18 cellular contexts compared by ENCODE assay signal in genomic region chr2:207112397-207112796, GRCh38. TPM values are rescaled to one million over a fixed set of nuclear protein-coding genes. Genes with fewer than 3 reads are reported as not detected.
DNase-seq lines count a peak whose midpoint lies in the region; ATAC-seq, FAIRE-seq and TF ChIP-seq lines count a peak whose summit lies in the region.
"Had no signal": no experiment of that assay in that cellular context is flagged by ENCODE, and none has a peak within 500 bp of the region (broad histone marks: within the 10 kb centered on the region; RNA-seq: fewer than 3 reads in every experiment).

No MANE protein-coding gene starts in this region.

- H3K36me3 ChIP-seq in BLaER1 treated with 17β-estradiol and CSF1 and Interleukin-3, amounts not matched to agents 10 nM and 100 nM, result no peaks in the 10 kb centered on the region
- no peaks in the 10 kb centered on the region for H3K36me3 ChIP-seq in CD8-positive, alpha-beta memory T cell (ENCODE audit: insufficient read depth, low read length)
- peaks cover 0 to 4% of the 10 kb centered on the region in 2 donors for H3K36me3 ChIP-seq in kidney (ENCODE audit: control insufficient read depth in 1 of 2, insufficient read depth in 2 of 2, low read length in 2 of 2)

- peak; percentile 83 for ATAC-seq in stimulated activated naive B cell treated with anti-CD40 and anti-IgM and Interleukin-4, amounts not matched to agents 10 μg/mL and 1 μg/mL and 100 μg/mL, for 72 hours (replicated peaks)
- ATAC-seq: K562 had no signal

- H3K4me3 ChIP-seq in BLaER1 treated with 17β-estradiol and CSF1 and Interleukin-3, amounts not matched to agents 10 nM and 100 nM, result no peak overlapping the region
- H3K4me3 ChIP-seq in NB4 (ENCODE audit: low read depth, low read length), result no peak overlapping the region
- H3K4me3 ChIP-seq in dorsolateral prefrontal cortex, result no peak overlapping the region
- no peak overlapping the region for H3K4me3 ChIP-seq in CD8-positive, alpha-beta memory T cell (ENCODE audit: low read length)
- no peak overlapping the region for H3K4me3 ChIP-seq in kidney (ENCODE audit: low read length in 2 of 2)
- H3K4me3 ChIP-seq: K562 had no signal

- H3K4me1 Mint-ChIP-seq in stimulated activated naive B cell treated with anti-CD40 and anti-IgM and Interleukin-4, amounts not matched to agents 10 μg/mL and 1 μg/mL and 100 μg/mL, for 72 hours, result peaks cover 35 to 70% of the 10 kb centered on the region in 2 donors
- H3K4me1 Mint-ChIP-seq in CD8-positive, alpha-beta memory T cell, result peaks cover 0 to 1% (median 0%) of the 10 kb centered on the region in 3 donors

- H3K4me2 ChIP-seq in BLaER1 treated with 17β-estradiol and CSF1 and Interleukin-3, amounts not matched to agents 10 nM and 100 nM, result peak overlapping the region in 7 of 11 experiments; percentile 35 to 58 (median 47); a peak in 12 of 22 replicates

- no peaks in the 10 kb centered on the region for H3K27me3 ChIP-seq in BLaER1 treated with 17β-estradiol and CSF1 and Interleukin-3, amounts not matched to agents 10 nM and 100 nM
- no peaks in the 10 kb centered on the region for H3K27me3 ChIP-seq in dorsolateral prefrontal cortex
- no peaks in the 10 kb centered on the region for H3K27me3 ChIP-seq in CD8-positive, alpha-beta memory T cell (ENCODE audit: insufficient read depth, low read length, poor library complexity, severe bottlenecking)

- no peak overlapping the region for H3K4me3 Mint-ChIP-seq in stimulated activated naive B cell treated with anti-CD40 and anti-IgM and Interleukin-4, amounts not matched to agents 10 μg/mL and 1 μg/mL and 100 μg/mL, for 72 hours
- no peak overlapping the region for H3K4me3 Mint-ChIP-seq in CD8-positive, alpha-beta memory T cell

- H3K27me3 Mint-ChIP-seq in stimulated activated naive B cell treated with anti-CD40 and anti-IgM and Interleukin-4, amounts not matched to agents 10 μg/mL and 1 μg/mL and 100 μg/mL, for 72 hours, result no peaks in the 10 kb centered on the region
- peaks cover 0 to 1% of the 10 kb centered on the region in 2 donors for H3K27me3 Mint-ChIP-seq in CD8-positive, alpha-beta memory T cell

- H3K9me3 ChIP-seq in BLaER1 treated with 17β-estradiol and CSF1 and Interleukin-3, amounts not matched to agents 10 nM and 100 nM (replicated peaks in 1 of 11), result no peaks in the 10 kb centered on the region
- H3K9me3 ChIP-seq in CD8-positive, alpha-beta memory T cell (ENCODE audit: low read length), result no peaks in the 10 kb centered on the region
- no peaks in the 10 kb centered on the region for H3K9me3 ChIP-seq in kidney (ENCODE audit: control insufficient read depth in 1 of 2, low read length in 2 of 2)

- H3K9ac ChIP-seq in BLaER1 treated with 17β-estradiol and CSF1 and Interleukin-3, amounts not matched to agents 10 nM and 100 nM, result no peak overlapping the region
- no peak overlapping the region for H3K9ac ChIP-seq in kidney (ENCODE audit: low read length in 2 of 2)

- TF ChIP-seq POLR2A in NB4 (IDR thresholded peaks at IDR 0.05; ENCODE audit: extremely low read depth, insufficient read length), result no peak

- TF ChIP-seq CTCF in NB4 (IDR thresholded peaks at IDR 0.05; ENCODE audit: low read depth, low read length) (no peak), dorsolateral prefrontal cortex (IDR thresholded peaks at IDR 0.05 in 54 of 56, conservative IDR thresholded peaks at IDR 0.05 in 2 of 56; ENCODE audit: low read depth in 1 of 56, partially characterized antibody in 56 of 56) (no peak), kidney (IDR thresholded peaks at IDR 0.05; ENCODE audit: borderline replicate concordance, extremely low read depth, insufficient read depth) (no peak)

- H3K27ac Mint-ChIP-seq in stimulated activated naive B cell treated with anti-CD40 and anti-IgM and Interleukin-4, amounts not matched to agents 10 μg/mL and 1 μg/mL and 100 μg/mL, for 72 hours, result no peak overlapping the region
- no peak overlapping the region for H3K27ac Mint-ChIP-seq in CD8-positive, alpha-beta memory T cell

- no peak overlapping the region for H3K27ac ChIP-seq in BLaER1 treated with 17β-estradiol and CSF1 and Interleukin-3, amounts not matched to agents 10 nM and 100 nM
- H3K27ac ChIP-seq in dorsolateral prefrontal cortex, result peak overlapping the region; percentile 14 to 96 (median 88)
- no peak overlapping the region for H3K27ac ChIP-seq in CD8-positive, alpha-beta memory T cell (ENCODE audit: low read depth, low read length)
- no peak overlapping the region for H3K27ac ChIP-seq in kidney (ENCODE audit: low read depth in 2 of 2, low read length in 2 of 2)

- intact Hi-C loops in dorsolateral prefrontal cortex (cut with DNase I), result loop anchor here in 1 of 2 donors (2.0 to 5.0 kb wide), 2 partner anchors 35 to 52 kb away; partner anchors contain the start of gene KLF7
- intact Hi-C loops in kidney (cut with DNase I), result no loop called here

- no peaks in the 10 kb centered on the region for H3K9me3 Mint-ChIP-seq in stimulated activated naive B cell treated with anti-CD40 and anti-IgM and Interleukin-4, amounts not matched to agents 10 μg/mL and 1 μg/mL and 100 μg/mL, for 72 hours
- H3K9me3 Mint-ChIP-seq in CD8-positive, alpha-beta memory T cell, result no peaks in the 10 kb centered on the region

- FAIRE-seq in kidney (lab: Jason Lieb, UNC), result no peak
- FAIRE-seq: G401.6, K562 had no signal

- CTCF ChIA-PET in CD8-positive, alpha-beta memory T cell (lab: Charles Lee), result no interaction called here

- peaks cover 0 to 27% (median 21%) of the 10 kb centered on the region in 10 experiments; a peak in 16 of 20 replicates for H3K4me1 ChIP-seq in BLaER1 treated with 17β-estradiol and CSF1 and Interleukin-3, amounts not matched to agents 10 nM and 100 nM
- H3K4me1 ChIP-seq in CD8-positive, alpha-beta memory T cell (ENCODE audit: insufficient read depth, low read length), result no peaks in the 10 kb centered on the region
- no peaks in the 10 kb centered on the region for H3K4me1 ChIP-seq in kidney (ENCODE audit: control insufficient read depth in 1 of 2, insufficient read depth in 1 of 2, low read depth in 1 of 2, low read length in 2 of 2)

- DNase-seq in NB4 (ENCODE audit: low read depth) (peak; percentile 32), dorsolateral prefrontal cortex (no peak), CD1c-positive myeloid dendritic cell (ENCODE audit: extremely low spot score) (no peak), kidney (no peak)
- DNase-seq in stimulated activated naive B cell treated with anti-CD40 and anti-IgM and Interleukin-4, amounts not matched to agents 10 μg/mL and 1 μg/mL and 100 μg/mL, for 72 hours, result no peak
- DNase-seq in CD8-positive, alpha-beta memory T cell, result no peak
- DNase-seq: DND-41; GOT3; NCI-H1048; NCI-H146; NCI-H2107; NCI-H446; NK-92 treated with Interleukin-12 subunit alpha and Interleukin-12 subunit beta, amount 100 ng/mL, for 24 hours; SHP77 treated with DMSO at 0.1 percent for 48 hours had no signal

- POLR2A ChIA-PET in CD8-positive, alpha-beta memory T cell (lab: Charles Lee), result no interaction called here

- H3K36me3 Mint-ChIP-seq in stimulated activated naive B cell treated with anti-CD40 and anti-IgM and Interleukin-4, amounts not matched to agents 10 μg/mL and 1 μg/mL and 100 μg/mL, for 72 hours, result peaks cover 23 to 64% of the 10 kb centered on the region in 2 donors
- H3K36me3 Mint-ChIP-seq in CD8-positive, alpha-beta memory T cell, result no peaks in the 10 kb centered on the region

- H4K20me1 ChIP-seq in BLaER1 treated with 17β-estradiol and CSF1 and Interleukin-3, amounts not matched to agents 10 nM and 100 nM, result no peaks in the 10 kb centered on the region

RNA-seq across cellular contexts. Expression of gene KLF7, which starts 53.4 kb away (rescaled TPM):
- 10 to 100 TPM; 28.9 to 88.4 (median 49.9) TPM for total RNA-seq in dorsolateral prefrontal cortex
- total RNA-seq in CD8-positive, alpha-beta memory T cell, result 10 to 100 TPM in 1 of 2 experiments, 1 to 10 TPM in 1; 6.7 to 12.1 TPM
- polyA plus RNA-seq in CD8-positive, alpha-beta memory T cell, result 6.4 TPM
- 61.5 TPM for total RNA-seq in kidney
- polyA plus RNA-seq in kidney (ENCODE audit: insufficient read depth, low read depth, low replicate concordance), result 2.9 TPM
- total RNA-seq: OCI-LY7 had no signal

Comparison
In these comparisons a context has a peak if more than half of its experiments do, and no peak if none do; other contexts are left out.
1. H3K27ac ChIP-seq: peak in dorsolateral prefrontal cortex (59 of 59); none in BLaER1 treated with 17β-estradiol and CSF1 and Interleukin-3, amounts not matched to agents 10 nM and 100 nM (0 of 11), CD8-positive, alpha-beta memory T cell (single experiment) and kidney (0 of 2).